ENCODE assay signal across 14 cellular contexts in genomic region chr6:16657768-16658167, GRCh38.
DNase-seq lines count a peak whose midpoint lies in the region; ATAC-seq and TF ChIP-seq lines count a peak whose summit lies in the region.
"Had no signal": no experiment of that assay in that cellular context is flagged by ENCODE, and none has a peak within 500 bp of the region (broad histone marks: within the 10 kb centered on the region; RNA-seq: fewer than 3 reads in every experiment).

No MANE protein-coding gene starts in this region.

- H4K20me1 ChIP-seq in hepatocyte (ENCODE audit: insufficient read depth, poor library complexity, severe bottlenecking): no peaks in the 10 kb centered on the region

- peaks cover 8 to 28% (median 12%) of the 10 kb centered on the region in 3 donors for H3K36me3 Mint-ChIP-seq in CD8-positive, alpha-beta memory T cell
- H3K36me3 Mint-ChIP-seq in activated T-helper 17 cell treated with anti-CD3 and anti-CD28 coated beads, Interleukin-2, amount 50 U/mL, for 72 hours (ENCODE audit: low read depth): peaks cover 72% of the 10 kb centered on the region

- ATAC-seq in GM18517 (IDR thresholded peaks at IDR 0.05; ENCODE audit: unreplicated experiment) (peak; percentile 48), HG02642 (IDR thresholded peaks at IDR 0.05; ENCODE audit: poor library complexity, unreplicated experiment) (peak; percentile 52), HG03108 (IDR thresholded peaks at IDR 0.05; ENCODE audit: unreplicated experiment) (no peak)
- peak; percentile 64 for ATAC-seq in activated T-helper 17 cell treated with anti-CD3 and anti-CD28 coated beads, Interleukin-2, amount 50 U/mL, for 72 hours (replicated peaks)
- ATAC-seq: HepG2, WTC11 had no signal

- H3K9me3 Mint-ChIP-seq in CD8-positive, alpha-beta memory T cell: peaks cover 0 to 6% (median 0%) of the 10 kb centered on the region in 5 donors
- no peaks in the 10 kb centered on the region for H3K9me3 Mint-ChIP-seq in activated T-helper 17 cell treated with anti-CD3 and anti-CD28 coated beads, Interleukin-2, amount 50 U/mL, for 72 hours

- H3K36me3 ChIP-seq in CD8-positive, alpha-beta memory T cell (ENCODE audit: insufficient read depth, low read length): no peaks in the 10 kb centered on the region
- H3K36me3 ChIP-seq in suprapubic skin (peaks cover 6% of the 10 kb centered on the region), hepatocyte (replicated peaks; ENCODE audit: insufficient read depth, low read depth) (no peaks in the 10 kb centered on the region)

- WGBS in suprapubic skin: 87% methylated on average over 1 of the region's 1 CpG
- WGBS in hepatocyte (ENCODE audit: low lambda C conversion rate, missing lambda C conversion rate): 81% methylated on average over 1 of the region's 1 CpG

- H3K27me3 ChIP-seq in CD8-positive, alpha-beta memory T cell (ENCODE audit: insufficient read depth, low read length, poor library complexity, severe bottlenecking): no peaks in the 10 kb centered on the region
- H3K27me3 ChIP-seq in suprapubic skin (no peaks in the 10 kb centered on the region), hepatocyte (no peaks in the 10 kb centered on the region)

- TF ChIP-seq EP300 in suprapubic skin (IDR thresholded peaks at IDR 0.05): no peak

- TF ChIP-seq POLR2A in erythroblast (IDR thresholded peaks at IDR 0.05; ENCODE audit: low read length) (no peak), suprapubic skin (IDR thresholded peaks at IDR 0.05) (no peak)

- POLR2A ChIA-PET in CD8-positive, alpha-beta memory T cell (lab: Charles Lee): interaction anchor here (1.1 to 2.0 kb wide), 2 partner anchors 42 to 104 kb away, joined by 4 to 8 read pairs; partner anchors contain the start of gene ATXN1

- H2AFZ ChIP-seq in hepatocyte: no peak overlapping the region

- no peaks in the 10 kb centered on the region for H3K9me2 ChIP-seq in hepatocyte (replicated peaks; ENCODE audit: insufficient read depth)

- H3K27ac Mint-ChIP-seq in CD8-positive, alpha-beta memory T cell: peak overlapping the region; percentile 75 to 96 (median 90)
- H3K27ac Mint-ChIP-seq in activated T-helper 17 cell treated with anti-CD3 and anti-CD28 coated beads, Interleukin-2, amount 50 U/mL, for 72 hours: peak overlapping the region; percentile 99
- H3K27ac Mint-ChIP-seq: WTC11 had no signal

- no peak overlapping the region for H3K27ac ChIP-seq in CD8-positive, alpha-beta memory T cell (ENCODE audit: low read depth, low read length)
- no peak overlapping the region for H3K27ac ChIP-seq in suprapubic skin
- no peak overlapping the region for H3K27ac ChIP-seq in hepatocyte

- peaks cover 62% of the 10 kb centered on the region for H3K4me1 ChIP-seq in CD8-positive, alpha-beta memory T cell (ENCODE audit: insufficient read depth, low read length)
- H3K4me1 ChIP-seq in suprapubic skin (peaks cover 7% of the 10 kb centered on the region), hepatocyte (ENCODE audit: insufficient read depth) (peaks cover 5% of the 10 kb centered on the region)

- peak overlapping the region; percentile 55 to 87 (median 64) for H3K4me3 Mint-ChIP-seq in CD8-positive, alpha-beta memory T cell
- H3K4me3 Mint-ChIP-seq in activated T-helper 17 cell treated with anti-CD3 and anti-CD28 coated beads, Interleukin-2, amount 50 U/mL, for 72 hours: peak overlapping the region; percentile 80
- H3K4me3 Mint-ChIP-seq: WTC11 had no signal

- H3K79me2 ChIP-seq in hepatocyte: no peaks in the 10 kb centered on the region

- CTCF ChIA-PET in CD8-positive, alpha-beta memory T cell (lab: Charles Lee): interaction anchor here (0.8 to 2.4 kb wide), 5 partner anchors 20 to 248 kb away, joined by 3 to 9 read pairs (median 3); partner anchors contain the start of gene ATXN1

- no peaks in the 10 kb centered on the region for H3K27me3 Mint-ChIP-seq in CD8-positive, alpha-beta memory T cell
- no peaks in the 10 kb centered on the region for H3K27me3 Mint-ChIP-seq in activated T-helper 17 cell treated with anti-CD3 and anti-CD28 coated beads, Interleukin-2, amount 50 U/mL, for 72 hours

- DNase-seq in CD8-positive, alpha-beta memory T cell: no peak
- DNase-seq in erythroblast (lab: John Stamatoyannopoulos, UW) (no peak), suprapubic skin (ENCODE audit: low spot score in 2 of 2) (no peak), hepatocyte (ENCODE audit: low spot score) (no peak)
- DNase-seq: immature natural killer cell; NCI-H1694 treated with DMSO at 0.1 percent for 48 hours; psoas muscle; stimulated activated CD4-positive, alpha-beta T cell treated with anti-CD3 and anti-CD28 coated beads, Interleukin-4, amount 100 ng/mL, for 4 hours had no signal

- H3K4me2 ChIP-seq in hepatocyte: no peak overlapping the region

- H3K4me1 Mint-ChIP-seq in CD8-positive, alpha-beta memory T cell: peaks cover 61 to 72% (median 71%) of the 10 kb centered on the region in 3 donors
- peaks cover 53% of the 10 kb centered on the region for H3K4me1 Mint-ChIP-seq in activated T-helper 17 cell treated with anti-CD3 and anti-CD28 coated beads, Interleukin-2, amount 50 U/mL, for 72 hours

- no peak overlapping the region for H3K4me3 ChIP-seq in CD8-positive, alpha-beta memory T cell (ENCODE audit: low read length)
- no peak overlapping the region for H3K4me3 ChIP-seq in suprapubic skin
- H3K4me3 ChIP-seq in hepatocyte: no peak overlapping the region
- H3K4me3 ChIP-seq: psoas muscle had no signal

- no peaks in the 10 kb centered on the region for H3K9me3 ChIP-seq in CD8-positive, alpha-beta memory T cell (ENCODE audit: low read length)
- H3K9me3 ChIP-seq in suprapubic skin: no peaks in the 10 kb centered on the region
- H3K9me3 ChIP-seq in hepatocyte (ENCODE audit: low read depth): no peaks in the 10 kb centered on the region

- TF ChIP-seq CTCF in suprapubic skin (IDR thresholded peaks at IDR 0.05) (no peak), hepatocyte (IDR thresholded peaks at IDR 0.05; ENCODE audit: poor library complexity) (no peak)
